In genomic region chr2:240347373-240347940, GRCh38 we compare ENCODE assay signal across 34 cellular contexts.
"Had no signal": no experiment of that assay in that cellular context is flagged by ENCODE, and none has a peak within 500 bp of the region (broad histone marks: within the 10 kb centered on the region; RNA-seq: fewer than 3 reads in every experiment).

No MANE protein-coding gene starts in this region.

- H3K36me3 ChIP-seq: MG63 had no signal

- H3K27me3 Mint-ChIP-seq: activated B cell treated with CpG ODN at 0.5 μM for 24 hours; activated naive CD8-positive, alpha-beta T cell treated with anti-CD3 and anti-CD28 coated beads, Interleukin-2, amount 50 U/mL, for 24 hours had no signal

- DNase-seq: activated B cell treated with CpG ODN at 0.5 μM for 24 hours; activated CD4-positive, alpha-beta memory T cell treated with anti-CD3 and anti-CD28 coated beads for 36 hours; activated CD4-positive, alpha-beta T cell treated with anti-CD3 and anti-CD28 coated beads for 4 hours; activated CD4-positive, alpha-beta T cell treated with anti-CD3 and anti-CD28 coated beads, Interleukin-2, amount 50 U/mL, for 1 hour; activated CD4-positive, CD25-positive, alpha-beta regulatory T cell treated with anti-CD3 and anti-CD28 coated beads, Interleukin-2, amount 50 U/mL, for 72 hours; activated CD8-positive, alpha-beta memory T cell treated with anti-CD3 and anti-CD28 coated beads, Interleukin-2, amount 50 U/mL, for 4 hours; activated gamma-delta T cell treated with Interleukin-2 at 50 U/mL for 16 hours; activated naive CD4-positive, alpha-beta T cell treated with anti-CD3 and anti-CD28 coated beads for 36 hours; activated naive CD8-positive, alpha-beta T cell treated with anti-CD3 and anti-CD28 coated beads, Interleukin-2, amount 50 U/mL, for 24 hours; activated T-cell treated with anti-CD3 and anti-CD28 coated beads for 4 hours; activated T-cell treated with anti-CD3 and anti-CD28 coated beads, Interleukin-2, amount 50 U/mL, for 4 hours; anterior cingulate cortex; Kasumi-1; KG1; MG63; NCI-H1048; NCI-H1105 treated with DMSO at 0.1 percent for 48 hours; NCI-H1436; NCI-H1694; NCI-H1930; NCI-H2081 treated with DMSO at 0.1 percent for 48 hours; NCI-H345; NCI-H524 treated with DMSO at 0.1 percent for 48 hours; SHP77 treated with DMSO at 0.1 percent for 48 hours; SW 1271; T-helper 1 cell; T-helper 2 cell; T-helper 9 cell had no signal

- H3K4me1 Mint-ChIP-seq: activated B cell treated with CpG ODN at 0.5 μM for 24 hours; activated naive CD8-positive, alpha-beta T cell treated with anti-CD3 and anti-CD28 coated beads, Interleukin-2, amount 50 U/mL, for 24 hours had no signal

- ATAC-seq: activated naive CD4-positive, alpha-beta T cell treated with anti-CD3 and anti-CD28 coated beads, Interleukin-2, amount 50 U/mL, for 72 hours; activated naive CD8-positive, alpha-beta T cell treated with anti-CD3 and anti-CD28 coated beads, Interleukin-2, amount 50 U/mL, for 24 hours; activated T-cell treated with anti-CD3 and anti-CD28 coated beads, Interleukin-2, amount 50 U/mL, for 4 hours; Panc1; SK-N-SH treated with all-trans-retinoic acid at 6 μM for 48 hours had no signal

- H3K4me3 ChIP-seq: MG63 had no signal

- H3K27me3 ChIP-seq: MG63 had no signal

- H3K27ac Mint-ChIP-seq: activated B cell treated with CpG ODN at 0.5 μM for 24 hours; activated CD4-positive, alpha-beta memory T cell treated with anti-CD3 and anti-CD28 coated beads for 36 hours; activated naive CD4-positive, alpha-beta T cell treated with anti-CD3 and anti-CD28 coated beads for 36 hours; activated naive CD4-positive, alpha-beta T cell treated with anti-CD3 and anti-CD28 coated beads, Interleukin-2, amount 50 U/mL, for 72 hours; activated naive CD8-positive, alpha-beta T cell treated with anti-CD3 and anti-CD28 coated beads, Interleukin-2, amount 50 U/mL, for 24 hours; activated T-helper 1 cell treated with anti-CD3 and anti-CD28 coated beads, Interleukin-12 subunit alpha, Interleukin-12 subunit beta, Interleukin-2, Interleukin-4 antibody, amounts not matched to agents 30 ng/mL and 10 ng/mL and 1 ng/mL, durations not matched to agents 14 hours and 24 hours and 36 hours; brain had no signal

- H3K36me3 Mint-ChIP-seq: activated CD4-positive, alpha-beta memory T cell treated with anti-CD3 and anti-CD28 coated beads for 36 hours; activated naive CD4-positive, alpha-beta T cell treated with anti-CD3 and anti-CD28 coated beads, Interleukin-2, amount 50 U/mL, for 72 hours; brain had no signal

- H3K27ac ChIP-seq: VCaP had no signal

- H3K9me3 Mint-ChIP-seq: activated B cell treated with CpG ODN at 0.5 μM for 24 hours; activated naive CD8-positive, alpha-beta T cell treated with anti-CD3 and anti-CD28 coated beads, Interleukin-2, amount 50 U/mL, for 24 hours; activated T-cell treated with anti-CD3 and anti-CD28 coated beads, Interleukin-2, amount 50 U/mL, for 4 hours; activated T-helper 1 cell treated with anti-CD3 and anti-CD28 coated beads, Interleukin-12 subunit alpha, Interleukin-12 subunit beta, Interleukin-2, Interleukin-4 antibody, amounts not matched to agents 30 ng/mL and 10 ng/mL and 1 ng/mL, durations not matched to agents 14 hours and 24 hours and 36 hours had no signal

- H3K4me3 Mint-ChIP-seq: activated B cell treated with CpG ODN at 0.5 μM for 24 hours; activated CD4-positive, alpha-beta memory T cell treated with anti-CD3 and anti-CD28 coated beads for 36 hours; activated naive CD4-positive, alpha-beta T cell treated with anti-CD3 and anti-CD28 coated beads for 36 hours; activated naive CD8-positive, alpha-beta T cell treated with anti-CD3 and anti-CD28 coated beads, Interleukin-2, amount 50 U/mL, for 24 hours; activated T-cell treated with anti-CD3 and anti-CD28 coated beads, Interleukin-2, amount 50 U/mL, for 4 hours; activated T-helper 1 cell treated with anti-CD3 and anti-CD28 coated beads, Interleukin-12 subunit alpha, Interleukin-12 subunit beta, Interleukin-2, Interleukin-4 antibody, amounts not matched to agents 30 ng/mL and 10 ng/mL and 1 ng/mL, durations not matched to agents 14 hours and 24 hours and 36 hours; brain had no signal
